ENCODE assay signal across 8 cellular contexts in the genomic region with DNA sequence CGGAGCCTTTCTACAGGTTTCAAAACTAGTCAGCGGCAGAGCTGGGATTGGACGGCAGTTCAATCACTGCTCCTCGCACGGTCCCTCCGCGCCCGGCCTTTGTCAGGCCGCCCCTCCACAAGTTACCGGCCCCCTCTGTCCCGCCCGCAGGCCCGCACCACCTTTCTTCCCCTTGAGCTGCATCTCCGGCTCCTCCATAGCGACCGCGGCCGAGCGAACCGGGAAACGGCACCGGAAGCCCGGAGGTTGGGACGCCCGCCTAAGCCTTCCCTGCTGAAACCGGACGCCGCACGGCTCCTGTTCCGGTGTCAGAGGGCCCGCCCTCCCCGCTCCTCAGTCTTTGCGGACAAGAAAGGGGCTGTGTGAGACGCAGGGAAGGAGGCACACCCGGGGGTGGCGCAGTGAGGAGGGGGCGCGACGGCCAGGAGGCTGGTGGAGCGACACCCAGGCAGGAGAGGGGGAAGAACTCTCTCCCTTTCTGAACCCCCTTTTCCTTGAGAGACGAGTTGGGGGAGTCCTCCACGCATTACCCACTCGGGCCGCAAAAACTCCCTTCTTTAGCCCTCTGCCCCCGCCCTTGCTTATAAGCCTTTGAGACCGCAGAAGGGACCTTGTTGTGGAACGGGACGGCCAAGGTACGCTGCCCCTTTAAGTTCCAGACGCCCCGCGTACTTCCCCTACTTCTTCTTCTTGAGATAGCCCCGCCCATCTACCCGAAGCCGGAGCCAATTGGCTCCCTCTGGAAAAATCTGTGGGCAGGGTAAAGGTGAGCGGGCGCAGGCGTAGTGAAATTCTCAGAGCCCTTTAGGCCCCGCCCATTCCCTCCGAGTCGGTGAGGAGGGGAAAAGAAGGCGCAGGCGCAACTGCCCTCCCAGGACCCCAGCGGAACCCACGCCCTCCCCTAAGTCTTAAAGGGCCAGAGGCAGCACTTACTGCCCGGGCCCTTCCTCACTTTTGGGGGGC. TPM values are rescaled to one million over a fixed set of nuclear protein-coding genes. Genes with fewer than 3 reads are reported as not detected.
DNase-seq lines count a peak whose midpoint lies in the region; ATAC-seq and TF ChIP-seq lines count a peak whose summit lies in the region.

Gene BORCS8, minus strand, starts transcription at position 233 of the 963 bp plus-strand sequence. Its CDS starts 35 bp downstream, at position 198.
A gene with protein sequence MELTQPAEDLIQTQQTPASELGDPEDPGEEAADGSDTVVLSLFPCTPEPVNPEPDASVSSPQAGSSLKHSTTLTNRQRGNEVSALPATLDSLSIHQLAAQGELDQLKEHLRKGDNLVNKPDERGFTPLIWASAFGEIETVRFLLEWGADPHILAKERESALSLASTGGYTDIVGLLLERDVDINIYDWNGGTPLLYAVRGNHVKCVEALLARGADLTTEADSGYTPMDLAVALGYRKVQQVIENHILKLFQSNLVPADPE (plus strand): TSS at position 339 of the 963 bp plus-strand sequence. CDS start 1,689 bp downstream, outside the sequence.

- peak within 1 kb of the TSS; percentile 93 for H3K9ac ChIP-seq in mammary epithelial cell (ENCODE audit: insufficient read depth, low read length)
- H3K9ac ChIP-seq in skeletal muscle tissue (ENCODE audit: low read depth in 1 of 3, low read length in 3 of 3), result peak within 1 kb of the TSS; percentile 99 to 100 (median 100)

- H3K4me3 ChIP-seq in WERI-Rb-1 (ENCODE audit: low read depth, low read length) (peak within 1 kb of the TSS; percentile 98), mammary epithelial cell (replicated peaks in 1 of 3; ENCODE audit: insufficient read depth in 1 of 3, low read depth in 2 of 3, low read length in 3 of 3) (peak within 1 kb of the TSS; percentile 80 to 94 (median 83)), iPS-18c (ENCODE audit: insufficient read depth, low read depth, low read length) (peak within 1 kb of the TSS; percentile 99), skeletal muscle tissue (ENCODE audit: low read length in 3 of 3) (peak within 1 kb of the TSS; percentile 95 to 99 (median 98))

- H2AFZ ChIP-seq in mammary epithelial cell (ENCODE audit: low read depth, low read length), result peak within 1 kb of the TSS; percentile 100

- H3K27me3 ChIP-seq in WERI-Rb-1 (ENCODE audit: insufficient read depth, low read depth, severe bottlenecking), result no peaks in the 10 kb centered on the region
- no peaks in the 10 kb centered on the region for H3K27me3 ChIP-seq in mammary epithelial cell (ENCODE audit: insufficient read depth, low read length)
- H3K27me3 ChIP-seq in skeletal muscle tissue (ENCODE audit: control insufficient read depth in 3 of 3, insufficient read depth in 3 of 3, low read length in 3 of 3), result no peaks in the 10 kb centered on the region

- H3K27ac ChIP-seq in WERI-Rb-1, result peak within 1 kb of the TSS; percentile 97
- peak within 1 kb of the TSS; percentile 91 for H3K27ac ChIP-seq in mammary epithelial cell (ENCODE audit: insufficient read depth, low read depth, low read length)
- H3K27ac ChIP-seq in skeletal muscle tissue (ENCODE audit: low read depth, low read length), result peak within 1 kb of the TSS; percentile 99

- H3K36me3 ChIP-seq in WERI-Rb-1 (peaks cover 19% of the 10 kb centered on the region), mammary epithelial cell (ENCODE audit: insufficient read depth, low read length) (peaks cover 2% of the 10 kb centered on the region), skeletal muscle tissue (ENCODE audit: control insufficient read depth in 3 of 3, insufficient read depth in 3 of 3, low read length in 3 of 3) (peaks cover 5 to 12% (median 9%) of the 10 kb centered on the region in 3 donors)

- 4% methylated on average over 35 of the region's 66 CpGs for WGBS in mammary epithelial cell (ENCODE audit: low coverage, missing lambda C conversion rate)

- peak; percentile 76 for ATAC-seq in GM18873 (IDR thresholded peaks at IDR 0.05; ENCODE audit: low FRiP score, unreplicated experiment)
- ATAC-seq in HG03139 (IDR thresholded peaks at IDR 0.05; ENCODE audit: unreplicated experiment), result peak; percentile 70

- DNase-seq in ACHN (peak; percentile 98), NCI-H2227 (lab: John Stamatoyannopoulos, UW; ENCODE audit: unreplicated experiment) (peak; percentile 98), WERI-Rb-1 (peak; percentile 99), mammary epithelial cell (peak; percentile 98)

- in situ Hi-C loops in ACHN (cut with HindIII; ENCODE audit: low pct_ligation_motif_present, low pct_unique_long_range_greater_than_20kb, low sequenced_read_pairs) (no loop called here), mammary epithelial cell (cut with MboI; ENCODE audit: low sequenced_read_pairs in 2 of 2) (no loop called here)

- intact Hi-C loops in mammary epithelial cell (cut with micrococcal nuclease), result loop anchor here (2.0 to 10.0 kb wide), 4 partner anchors 33 to 453 kb away; partner anchors contain the start of genes GMIP, MAU2 and SUGP1

- BruUV-seq in mammary epithelial cell (replicated peaks; lab: Mats Ljungman, UMichigan), result no TSS peak

- H3K9me3 ChIP-seq in WERI-Rb-1 (ENCODE audit: severe bottlenecking) (no peaks in the 10 kb centered on the region), mammary epithelial cell (replicated peaks; ENCODE audit: insufficient read depth, low read length) (no peaks in the 10 kb centered on the region), iPS-18c (ENCODE audit: control insufficient read depth, insufficient read depth, low read length) (no peaks in the 10 kb centered on the region), skeletal muscle tissue (ENCODE audit: control insufficient read depth in 3 of 3, low read length in 3 of 3) (no peaks in the 10 kb centered on the region)

- peaks cover 19% of the 10 kb centered on the region for H3K4me1 ChIP-seq in mammary epithelial cell (ENCODE audit: insufficient read depth, low read length)
- H3K4me1 ChIP-seq in skeletal muscle tissue (ENCODE audit: control insufficient read depth in 3 of 3, insufficient read depth in 3 of 3, low read length in 3 of 3), result peaks cover 35 to 37% (median 37%) of the 10 kb centered on the region in 3 donors

- no peaks in the 10 kb centered on the region for H4K20me1 ChIP-seq in mammary epithelial cell (ENCODE audit: insufficient read depth, low read length)

- dilution Hi-C loops in mammary epithelial cell (cut with HindIII; ENCODE audit: low sequenced_read_pairs), result loop anchor here (5.0 kb wide), 1 partner anchor 35 kb away; no protein-coding TSS in a partner anchor

- H3K79me2 ChIP-seq in mammary epithelial cell (ENCODE audit: insufficient read depth, low read length), result peaks cover 46% of the 10 kb centered on the region

- H3K4me2 ChIP-seq in mammary epithelial cell (ENCODE audit: insufficient read depth, low read depth, low read length), result peak within 1 kb of the TSS; percentile 97

- CTCF ChIA-PET in mammary epithelial cell (lab: Charles Lee; ENCODE audit: low non-redundant PET), result no interaction called here

- TF ChIP-seq CTCF in WERI-Rb-1 (IDR thresholded peaks at IDR 0.05; ENCODE audit: low read depth, low read length), result no peak
- TF ChIP-seq CTCF in mammary epithelial cell (conservative IDR thresholded peaks at IDR 0.05 in 1 of 2, IDR thresholded peaks at IDR 0.05 in 1 of 2; ENCODE audit: extremely low read depth in 1 of 2, insufficient read depth in 1 of 2, low read depth in 1 of 2, low read length in 2 of 2), result no peak

RNA-seq across cellular contexts. Expression of gene BORCS8, which starts in this region (rescaled TPM):
- total RNA-seq in mammary epithelial cell (10 to 100 TPM; 13.3 to 35.1 TPM), skeletal muscle tissue (4.2 TPM)
- polyA plus RNA-seq in mammary epithelial cell, result 22.5 TPM
- 13.3 TPM for polyA minus RNA-seq in mammary epithelial cell

RNA-seq across cellular contexts. Expression of the second gene that starts in this region (rescaled TPM):
- total RNA-seq in mammary epithelial cell (10 to 100 TPM; 66.8 to 100.0 TPM), skeletal muscle tissue (56.9 TPM)
- polyA plus RNA-seq in mammary epithelial cell, result 65.1 TPM
- polyA minus RNA-seq in mammary epithelial cell, result 38.8 TPM

Comparison
In these comparisons a context has a peak if more than half of its experiments do, and no peak if none do; other contexts are left out.
1. Peak in every context shown above with its lines: DNase-seq, ATAC-seq, H3K4me3 ChIP-seq and H3K27ac ChIP-seq.